In genomic region chr6:144416244-144416643, GRCh38 we compare ENCODE assay signal across 21 cellular contexts.
DNase-seq lines count a peak whose midpoint lies in the region; ATAC-seq and TF ChIP-seq lines count a peak whose summit lies in the region.
"Had no signal": no experiment of that assay in that cellular context is flagged by ENCODE, and none has a peak within 500 bp of the region (broad histone marks: within the 10 kb centered on the region; RNA-seq: fewer than 3 reads in every experiment).

No MANE protein-coding gene starts in this region.

- no peak overlapping the region for H3K4me2 ChIP-seq in H9 (ENCODE audit: insufficient read depth, insufficient read length, low read length)
- H3K4me2 ChIP-seq: KMS-11 had no signal

- no peak overlapping the region for H3K9ac ChIP-seq in H9 (ENCODE audit: extremely low read depth, insufficient read length, low read length)
- H3K9ac ChIP-seq: KMS-11 had no signal

- no peak overlapping the region for H2AK5ac ChIP-seq in H9 (ENCODE audit: insufficient read length, low read length)

- H3K4me1 ChIP-seq in H9 (ENCODE audit: insufficient read depth, low read length), result no peaks in the 10 kb centered on the region

- intact Hi-C loops in CD4-positive, alpha-beta T cell (cut with DNase I, micrococcal nuclease), result loop anchor here in 1 of 2 experiments (10.0 kb wide), 1 partner anchor 131 kb away; the partner anchor contains the start of gene UTRN
- intact Hi-C loops in natural killer cell (cut with micrococcal nuclease), result no loop called here

- no peak overlapping the region for H2BK15ac ChIP-seq in H9 (ENCODE audit: low read depth, low read length)

- H2BK20ac ChIP-seq in H9 (ENCODE audit: low read depth, low read length, poor library complexity, severe bottlenecking), result no peak overlapping the region

- no peak overlapping the region for H3K4me3 Mint-ChIP-seq in CD4-positive, alpha-beta T cell
- H3K4me3 Mint-ChIP-seq in H9 (no peak overlapping the region), natural killer cell (no peak overlapping the region), nephron progenitor cell (no peak overlapping the region)
- no peak overlapping the region for H3K4me3 Mint-ChIP-seq in activated T-helper 17 cell treated with anti-CD3 and anti-CD28 coated beads, Interleukin-2, amount 50 U/mL, for 72 hours
- H3K4me3 Mint-ChIP-seq: endodermal cell; memory B cell; naive thymus-derived CD4-positive, alpha-beta T cell; WTC11 had no signal

- H3K79me1 ChIP-seq in H9 (ENCODE audit: insufficient read depth, low read depth, low read length, poor library complexity, severe bottlenecking), result peaks cover 4% of the 10 kb centered on the region

- no peak overlapping the region for H3T11ph ChIP-seq in H9 (ENCODE audit: low read length)

- H3K27me3 ChIP-seq in CD4-positive, alpha-beta T cell (ENCODE audit: control insufficient read depth, insufficient read depth, low read length), result no peaks in the 10 kb centered on the region
- H3K27me3 ChIP-seq in H9 (ENCODE audit: insufficient read depth, low read length), result no peaks in the 10 kb centered on the region

- H4K8ac ChIP-seq in H9 (replicated peaks; ENCODE audit: insufficient read length, low read depth, low read length), result no peak overlapping the region

- POLR2A ChIA-PET in CD4-positive, alpha-beta T cell (lab: Charles Lee), result no interaction called here

- 0 out of 2 replicates have a peak overlapping the region, but pooled peaks have one; percentile 12 for H3K14ac ChIP-seq in H9 (ENCODE audit: insufficient read depth, low read length)

- H3K4ac ChIP-seq in H9 (ENCODE audit: low read depth, low read length), result no peak overlapping the region

- CTCF ChIA-PET in CD4-positive, alpha-beta T cell (lab: Charles Lee), result interaction anchor here (1.7 kb wide), 1 partner anchor 73 kb away, joined by 4 read pairs; no protein-coding TSS in a partner anchor

- no CpG with 5 or more reads among the region's 4 CpGs for WGBS in H9 (ENCODE audit: extremely low coverage, insufficient read length, low lambda C conversion rate)

- peaks cover 17% of the 10 kb centered on the region for H3K36me3 Mint-ChIP-seq in CD4-positive, alpha-beta T cell (ENCODE audit: low read depth)
- H3K36me3 Mint-ChIP-seq in H9 (ENCODE audit: insufficient read depth in 1 of 3, low read depth in 3 of 3), result no peaks in the 10 kb centered on the region; a peak in 1 of 7 replicates
- no peaks in the 10 kb centered on the region for H3K36me3 Mint-ChIP-seq in activated T-helper 17 cell treated with anti-CD3 and anti-CD28 coated beads, Interleukin-2, amount 50 U/mL, for 72 hours (ENCODE audit: low read depth)
- peaks cover 6% of the 10 kb centered on the region for H3K36me3 Mint-ChIP-seq in natural killer cell
- H3K36me3 Mint-ChIP-seq in nephron progenitor cell (ENCODE audit: low read depth), result peaks cover 6% of the 10 kb centered on the region

- DNase-seq in CD4-positive, alpha-beta T cell, result no peak
- DNase-seq in H9, result no peak
- DNase-seq in natural killer cell, result no peak
- no peak for DNase-seq in nephron progenitor cell
- DNase-seq in OCI-M2 (lab: John Stamatoyannopoulos, UW; ENCODE audit: unreplicated experiment), result no peak
- DNase-seq in SK-N-DZ (ENCODE audit: low spot score), result no peak
- DNase-seq: activated CD4-positive, alpha-beta T cell treated with anti-CD3 and anti-CD28 coated beads, Interleukin-2, amount 50 U/mL, for 48 hours; activated naive CD4-positive, alpha-beta T cell treated with anti-CD3 and anti-CD28 coated beads, Interleukin-2, amount 50 U/mL, for 16 hours; activated T-cell treated with anti-CD3 and anti-CD28 coated beads for 4 hours; aorta; endodermal cell; hypothalamus; naive thymus-derived CD4-positive, alpha-beta T cell; NCI-H2029 treated with DMSO at 0.1 percent for 48 hours; psoas muscle; SIG-M5; stimulated activated CD4-positive, alpha-beta T cell treated with anti-CD3 and anti-CD28 coated beads, Interleukin-12 subunit alpha, Interleukin-12 subunit beta, amount 100 ng/mL, for 4 hours had no signal

- H2BK12ac ChIP-seq in H9 (ENCODE audit: insufficient read length, low read depth, low read length), result no peak overlapping the region

- no peak overlapping the region for H4K91ac ChIP-seq in H9 (ENCODE audit: insufficient read length, low read depth, low read length)

- no peak overlapping the region for H2BK120ac ChIP-seq in H9 (ENCODE audit: low read depth, low read length, poor library complexity, severe bottlenecking)

- H3K23me2 ChIP-seq in H9 (ENCODE audit: insufficient read length, low read depth, low read length, poor library complexity, severe bottlenecking), result no peaks in the 10 kb centered on the region

- no peak overlapping the region for H3K23ac ChIP-seq in H9 (ENCODE audit: insufficient read length, low read depth, low read length)

- no peak overlapping the region for H2AFZ ChIP-seq in H9 (ENCODE audit: low read length)

- H3K4me1 Mint-ChIP-seq in CD4-positive, alpha-beta T cell (ENCODE audit: low read depth), result peaks cover 64% of the 10 kb centered on the region
- H3K4me1 Mint-ChIP-seq in H9 (peaks cover 5 to 10% of the 10 kb centered on the region in 2 experiments), natural killer cell (peaks cover 82 to 85% of the 10 kb centered on the region in 2 donors), nephron progenitor cell (peaks cover 5% of the 10 kb centered on the region)
- H3K4me1 Mint-ChIP-seq in activated T-helper 17 cell treated with anti-CD3 and anti-CD28 coated beads, Interleukin-2, amount 50 U/mL, for 72 hours, result peaks cover 38% of the 10 kb centered on the region

- H2BK5ac ChIP-seq in H9 (ENCODE audit: insufficient read length, low read length), result no peak overlapping the region

- no peak overlapping the region for H3K27ac ChIP-seq in CD4-positive, alpha-beta T cell (ENCODE audit: low read depth, low read length)
- H3K27ac ChIP-seq in H9 (ENCODE audit: insufficient read length, low read depth, low read length), result no peak overlapping the region
- H3K27ac ChIP-seq: KMS-11 had no signal

- no peak overlapping the region for H3K18ac ChIP-seq in H9 (ENCODE audit: insufficient read length, low read depth, low read length)

- no peaks in the 10 kb centered on the region for H4K20me1 ChIP-seq in H9 (ENCODE audit: control insufficient read depth, insufficient read depth, insufficient read length)

- no peak overlapping the region for H4K5ac ChIP-seq in H9 (ENCODE audit: insufficient read length, low read depth, low read length)

- H3K27me3 Mint-ChIP-seq in CD4-positive, alpha-beta T cell, result no peaks in the 10 kb centered on the region
- H3K27me3 Mint-ChIP-seq in H9 (ENCODE audit: low read depth) (no peaks in the 10 kb centered on the region), natural killer cell (ENCODE audit: low read depth in 2 of 2) (no peaks in the 10 kb centered on the region), nephron progenitor cell (ENCODE audit: low read depth, poor library complexity) (peaks cover 2% of the 10 kb centered on the region)
- no peaks in the 10 kb centered on the region for H3K27me3 Mint-ChIP-seq in activated T-helper 17 cell treated with anti-CD3 and anti-CD28 coated beads, Interleukin-2, amount 50 U/mL, for 72 hours
- H3K27me3 Mint-ChIP-seq: memory B cell; naive thymus-derived CD4-positive, alpha-beta T cell had no signal

- H3K27ac Mint-ChIP-seq in CD4-positive, alpha-beta T cell, result peak overlapping the region; percentile 55
- H3K27ac Mint-ChIP-seq in H9 (no peak overlapping the region), natural killer cell (peak overlapping the region; percentile 77 to 84), nephron progenitor cell (no peak overlapping the region)
- H3K27ac Mint-ChIP-seq in activated T-helper 17 cell treated with anti-CD3 and anti-CD28 coated beads, Interleukin-2, amount 50 U/mL, for 72 hours, result peak overlapping the region; percentile 3
- H3K27ac Mint-ChIP-seq: endodermal cell, WTC11 had no signal

- TF ChIP-seq CTCF in CD4-positive, alpha-beta T cell (IDR thresholded peaks at IDR 0.05), result no peak
- TF ChIP-seq CTCF in H9 (conservative IDR thresholded peaks at IDR 0.05) (no peak), natural killer cell (IDR thresholded peaks at IDR 0.05) (no peak), nephron progenitor cell (IDR thresholded peaks at IDR 0.05) (no peak)

- H3K56ac ChIP-seq in H9 (ENCODE audit: insufficient read length, low read depth, low read length), result no peak overlapping the region

- H3K9me3 Mint-ChIP-seq in CD4-positive, alpha-beta T cell, result no peaks in the 10 kb centered on the region
- H3K9me3 Mint-ChIP-seq in H9, result peaks cover under 1% of the 10 kb centered on the region in 2 experiments; a peak in 1 of 5 replicates
- no peaks in the 10 kb centered on the region for H3K9me3 Mint-ChIP-seq in activated T-helper 17 cell treated with anti-CD3 and anti-CD28 coated beads, Interleukin-2, amount 50 U/mL, for 72 hours
- H3K9me3 Mint-ChIP-seq in natural killer cell, result no peaks in the 10 kb centered on the region
- H3K9me3 Mint-ChIP-seq in nephron progenitor cell, result peaks cover 2% of the 10 kb centered on the region
- H3K9me3 Mint-ChIP-seq: naive thymus-derived CD4-positive, alpha-beta T cell had no signal

- ATAC-seq in CD4-positive, alpha-beta T cell (ENCODE audit: poor library complexity), result no peak
- no peak for ATAC-seq in activated T-helper 17 cell treated with anti-CD3 and anti-CD28 coated beads, Interleukin-2, amount 50 U/mL, for 72 hours (replicated peaks)
- ATAC-seq in natural killer cell, result no peak
- ATAC-seq: naive thymus-derived CD4-positive, alpha-beta T cell; WTC11 had no signal

- no peaks in the 10 kb centered on the region for H3K79me2 ChIP-seq in H9 (ENCODE audit: insufficient read depth, low read length)

- H3K9me3 ChIP-seq in CD4-positive, alpha-beta T cell (ENCODE audit: control insufficient read depth, low read length), result no peaks in the 10 kb centered on the region
- no peaks in the 10 kb centered on the region for H3K9me3 ChIP-seq in H9 (ENCODE audit: control insufficient read depth, low read depth, low read length)
- H3K9me3 ChIP-seq: psoas muscle had no signal

Comparison
In these comparisons a context has a peak if more than half of its experiments do, and no peak if none do; other contexts are left out.
1. H3K27ac Mint-ChIP-seq: peak in CD4-positive, alpha-beta T cell (single experiment), activated T-helper 17 cell treated with anti-CD3 and anti-CD28 coated beads, Interleukin-2, amount 50 U/mL, for 72 hours (single experiment) and natural killer cell (2 of 2); none in H9 (0 of 3) and nephron progenitor cell (single experiment).